ENCODE assay signal across 15 cellular contexts in the genomic region with DNA sequence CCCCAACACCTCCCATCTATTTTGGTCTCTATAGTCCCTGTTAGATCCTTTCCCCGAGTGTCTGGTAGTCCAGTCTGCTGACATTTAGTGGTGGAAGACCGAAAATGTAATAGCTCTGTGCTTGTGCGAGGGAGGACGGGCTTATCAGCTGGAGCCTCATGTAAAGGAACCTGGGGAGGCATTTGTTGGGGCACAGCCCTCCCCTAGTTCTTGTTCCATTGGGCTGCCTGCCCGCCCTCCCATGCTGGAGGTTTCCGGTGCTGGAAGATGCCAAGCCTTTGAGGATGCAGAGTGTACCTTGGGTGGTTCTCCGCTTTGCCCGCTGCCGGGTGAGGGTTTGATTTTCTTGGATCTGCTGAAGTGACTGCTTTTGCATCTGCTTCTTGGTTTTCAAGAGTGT. TPM values are rescaled to one million over a fixed set of nuclear protein-coding genes. Genes with fewer than 3 reads are reported as not detected.
DNase-seq lines count a peak whose midpoint lies in the region; ATAC-seq and TF ChIP-seq lines count a peak whose summit lies in the region.
"Had no signal": no experiment of that assay in that cellular context is flagged by ENCODE, and none has a peak within 500 bp of the region (broad histone marks: within the 10 kb centered on the region; RNA-seq: fewer than 3 reads in every experiment).

No MANE protein-coding gene starts in this region.

- H3K36me3 Mint-ChIP-seq in CD4-positive, CD25-positive, alpha-beta regulatory T cell = peaks cover 17% of the 10 kb centered on the region
- H3K36me3 Mint-ChIP-seq in WTC11 = no peaks in the 10 kb centered on the region

- H3K9me3 ChIP-seq in CD4-positive, CD25-positive, alpha-beta regulatory T cell (ENCODE audit: control insufficient read depth in 2 of 2, low read length in 2 of 2) = no peaks in the 10 kb centered on the region
- H3K9me3 ChIP-seq in osteoblast (ENCODE audit: low read depth, low read length) = no peaks in the 10 kb centered on the region
- H3K9me3 ChIP-seq in stomach = no peaks in the 10 kb centered on the region
- H3K9me3 ChIP-seq: BE2C had no signal

- no peaks in the 10 kb centered on the region for H3K9me3 Mint-ChIP-seq in CD4-positive, CD25-positive, alpha-beta regulatory T cell
- H3K9me3 Mint-ChIP-seq in WTC11 = no peaks in the 10 kb centered on the region
- H3K9me3 Mint-ChIP-seq: CD4-positive, alpha-beta memory T cell; H9; IgD-negative memory B cell had no signal

- peaks cover 15% of the 10 kb centered on the region for H3K79me2 ChIP-seq in osteoblast (ENCODE audit: insufficient read depth, low read length)

- peaks cover 33% of the 10 kb centered on the region for H3K36me3 ChIP-seq in CD4-positive, CD25-positive, alpha-beta regulatory T cell (ENCODE audit: control insufficient read depth, insufficient read depth, low read length)
- peaks cover 11% of the 10 kb centered on the region for H3K36me3 ChIP-seq in osteoblast (ENCODE audit: insufficient read depth, low read length)
- H3K36me3 ChIP-seq in stomach = peaks cover 0 to 32% (median 23%) of the 10 kb centered on the region in 4 donors
- H3K36me3 ChIP-seq: BE2C had no signal

- no peak for TF ChIP-seq POLR2A in stomach (IDR thresholded peaks at IDR 0.05)

- H3K27ac Mint-ChIP-seq in CD4-positive, CD25-positive, alpha-beta regulatory T cell = peak overlapping the region in 2 of 3 donors; percentile 28 to 64
- no peak overlapping the region for H3K27ac Mint-ChIP-seq in WTC11
- H3K27ac Mint-ChIP-seq: H9, IgD-negative memory B cell had no signal

- TF ChIP-seq CTCF in WTC11 (IDR thresholded peaks at IDR 0.05) (no peak), osteoblast (IDR thresholded peaks at IDR 0.05; ENCODE audit: extremely low read depth, low read depth, low read length) (no peak), stomach (IDR thresholded peaks at IDR 0.05) (no peak)

- DNase-seq in CD4-positive, CD25-positive, alpha-beta regulatory T cell = no peak
- DNase-seq in WTC11 (ENCODE audit: low spot score) = peak; percentile 7
- peak; percentile 66 for DNase-seq in osteoblast (ENCODE audit: insufficient read length, low spot score, missing footprints)
- no peak for DNase-seq in amniotic stem cell (lab: John Stamatoyannopoulos, UW)
- DNase-seq in DMS 273 (lab: John Stamatoyannopoulos, UW; ENCODE audit: unreplicated experiment) = no peak
- no peak for DNase-seq in stomach
- DNase-seq: ACHN; BE2C; CD4-positive, alpha-beta memory T cell; DMS79 treated with DMSO at 0.1 percent for 48 hours; GF-D8; H9 had no signal

- H3K4me1 ChIP-seq in CD4-positive, CD25-positive, alpha-beta regulatory T cell (ENCODE audit: control insufficient read depth, insufficient read depth, low read length, poor library complexity, severe bottlenecking) = peaks cover 13% of the 10 kb centered on the region
- H3K4me1 ChIP-seq in osteoblast (ENCODE audit: insufficient read depth, low read length) = peaks cover 7% of the 10 kb centered on the region
- peaks cover 4 to 12% (median 11%) of the 10 kb centered on the region in 4 donors for H3K4me1 ChIP-seq in stomach
- H3K4me1 ChIP-seq: BE2C had no signal

- POLR2A ChIA-PET in WTC11 (lab: Charles Lee) = no interaction called here

- H3K4me2 ChIP-seq in osteoblast (ENCODE audit: insufficient read depth, low read length) = no peak overlapping the region

- H3K4me3 Mint-ChIP-seq in CD4-positive, CD25-positive, alpha-beta regulatory T cell = no peak overlapping the region
- H3K4me3 Mint-ChIP-seq in WTC11 = no peak overlapping the region
- H3K4me3 Mint-ChIP-seq: CD4-positive, alpha-beta memory T cell; H9; IgD-negative memory B cell had no signal

- peaks cover 9 to 45% (median 29%) of the 10 kb centered on the region in 4 donors for H3K4me1 Mint-ChIP-seq in CD4-positive, CD25-positive, alpha-beta regulatory T cell
- H3K4me1 Mint-ChIP-seq in WTC11 = peaks cover 9% of the 10 kb centered on the region

- H4K20me1 ChIP-seq in osteoblast (ENCODE audit: insufficient read depth, low read length) = peaks cover 11% of the 10 kb centered on the region

- 87 to 95% (median 90%) methylated on average over 9 of the region's 9 CpGs for WGBS in stomach, 5 donors

- no peak overlapping the region for H3K27ac ChIP-seq in CD4-positive, CD25-positive, alpha-beta regulatory T cell (ENCODE audit: insufficient read depth, low read length, poor library complexity, severe bottlenecking)
- H3K27ac ChIP-seq in osteoblast (ENCODE audit: low read depth, low read length) = no peak overlapping the region
- no peak overlapping the region for H3K27ac ChIP-seq in stomach
- H3K27ac ChIP-seq: C4-2B had no signal

- no peaks in the 10 kb centered on the region for H3K27me3 ChIP-seq in CD4-positive, CD25-positive, alpha-beta regulatory T cell (ENCODE audit: control insufficient read depth, insufficient read depth, low read length)
- H3K27me3 ChIP-seq in osteoblast (ENCODE audit: insufficient read depth, low read length) = no peaks in the 10 kb centered on the region
- H3K27me3 ChIP-seq in stomach = no peaks in the 10 kb centered on the region
- H3K27me3 ChIP-seq: BE2C had no signal

- H3K4me3 ChIP-seq in CD4-positive, CD25-positive, alpha-beta regulatory T cell (ENCODE audit: low read depth, low read length) = no peak overlapping the region
- H3K4me3 ChIP-seq in osteoblast (ENCODE audit: insufficient read depth, low read length) (no peak overlapping the region), stomach (no peak overlapping the region)

- H3K27me3 Mint-ChIP-seq in CD4-positive, CD25-positive, alpha-beta regulatory T cell = no peaks in the 10 kb centered on the region
- H3K27me3 Mint-ChIP-seq in WTC11 (ENCODE audit: low read depth) = peaks cover 22% of the 10 kb centered on the region
- H3K27me3 Mint-ChIP-seq: CD4-positive, alpha-beta memory T cell; IgD-negative memory B cell had no signal

- CTCF ChIA-PET in WTC11 (lab: Charles Lee) = interaction anchor here (1.1 to 2.5 kb wide), 4 partner anchors 12 to 37 kb away, joined by 3 to 9 read pairs (median 5); no protein-coding TSS in a partner anchor

- intact Hi-C loops in stomach (cut with DNase I; ENCODE audit: low total_unique reads) = no loop called here

- no peak overlapping the region for H2AFZ ChIP-seq in osteoblast (ENCODE audit: low read length)

- no peak for TF ChIP-seq EP300 in stomach (IDR thresholded peaks at IDR 0.05)

- no peak for ATAC-seq in CD4-positive, CD25-positive, alpha-beta regulatory T cell (ENCODE audit: low read depth in 2 of 2)
- no peak for ATAC-seq in WTC11
- ATAC-seq: HepG2 had no signal

TF ChIP-seq in WTC11, 78 proteins besides CTCF, POLR2A, EP300 and RAD21:
- TF ChIP-seq SMAD4 (CRISPR knock-in tag; IDR thresholded peaks at IDR 0.05) = no peak
- TF ChIP-seq ZNF232 (CRISPR knock-in tag; IDR thresholded peaks at IDR 0.05) = no peak

RNA-seq across cellular contexts. Expression of gene ZNF862, which starts 5.4 kb away (rescaled TPM):
- 32.8 TPM for total RNA-seq in CD4-positive, CD25-positive, alpha-beta regulatory T cell
- polyA plus RNA-seq in CD4-positive, CD25-positive, alpha-beta regulatory T cell = 1 to 10 TPM; 5.3 to 7.6 (median 6.6) TPM
- total RNA-seq in WTC11 (2021) = 3.6 to 6.3 TPM (median 5.8 TPM) in 3 replicates
- total RNA-seq in osteoblast = 8.7 and 12.7 TPM in 2 replicates
- 10 to 100 TPM in 2 of 5 donors, 1 to 10 TPM in 3; 7.0 to 13.4 (median 7.3) TPM for total RNA-seq in stomach
- polyA plus RNA-seq in stomach = 1 to 10 TPM; 2.4 to 7.5 (median 2.6) TPM

RNA-seq across cellular contexts. Expression of gene ATP6V0E2, which starts 30.2 kb away (rescaled TPM):
- 45.9 TPM for total RNA-seq in CD4-positive, CD25-positive, alpha-beta regulatory T cell
- 100 to 1,000 TPM; 150 to 183 (median 164) TPM for polyA plus RNA-seq in CD4-positive, CD25-positive, alpha-beta regulatory T cell
- total RNA-seq in WTC11 (2021) (22.7 to 26.2 TPM (median 24.8 TPM) in 3 replicates), osteoblast (27.9 and 28.3 TPM in 2 replicates), stomach (10 to 100 TPM in 3 of 5 donors, 1 to 10 TPM in 1, not detected in 1; 5.1 to 83.5 (median 12.5) TPM)
- polyA plus RNA-seq in stomach = 10 to 100 TPM; 17.1 to 22.4 (median 19.4) TPM

Comparison
In these comparisons a context has a peak if more than half of its experiments do, and no peak if none do; other contexts are left out.
1. DNase-seq: peak in WTC11 (single experiment) and osteoblast (single experiment); none in CD4-positive, CD25-positive, alpha-beta regulatory T cell (0 of 3), amniotic stem cell (single experiment), DMS 273 (single experiment) and stomach (single experiment).